ENCODE assay signal across 9 cellular contexts in the genomic region with DNA sequence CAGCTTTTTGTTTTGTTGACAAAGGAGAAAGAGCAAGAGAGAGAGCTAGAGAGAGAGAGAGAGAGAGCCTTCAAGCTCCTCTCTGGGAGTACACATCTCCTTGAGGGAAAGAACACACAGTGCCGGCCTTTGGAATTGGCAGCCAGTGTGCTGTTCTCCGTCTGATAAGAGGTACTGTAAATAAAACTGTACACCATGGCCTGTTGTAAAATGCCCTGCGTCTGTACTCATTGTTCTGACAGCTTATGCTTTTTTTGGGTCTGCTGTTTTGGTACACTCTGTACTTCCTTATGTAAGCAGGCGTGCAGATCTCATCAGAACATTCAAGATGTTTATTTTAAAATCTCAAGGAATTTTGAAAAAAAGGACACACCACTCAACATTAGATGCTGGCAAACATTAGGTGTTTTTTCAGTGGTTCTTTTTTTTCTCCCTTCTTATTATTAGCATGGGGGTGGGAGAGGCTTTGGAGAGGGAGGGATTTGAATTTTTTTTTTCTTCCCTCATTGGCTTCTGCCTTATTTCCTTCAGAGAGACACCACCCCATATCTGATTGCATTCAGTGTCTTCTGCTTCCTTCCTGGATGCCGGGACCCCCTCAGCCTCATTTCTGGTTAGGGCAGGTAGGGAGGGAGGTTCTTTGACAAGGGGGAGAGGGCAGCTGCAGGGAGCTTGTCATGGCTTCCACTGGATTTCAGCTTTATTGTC.
DNase-seq lines count a peak whose midpoint lies in the region; ATAC-seq lines count a peak whose summit lies in the region.
"Had no signal": no experiment of that assay in that cellular context is flagged by ENCODE, and none has a peak within 500 bp of the region (broad histone marks: within the 10 kb centered on the region; RNA-seq: fewer than 3 reads in every experiment).

No MANE protein-coding gene starts in this region.

- peaks cover 70% of the 10 kb centered on the region for H3K4me1 ChIP-seq in skeletal muscle satellite cell (ENCODE audit: control insufficient read depth, insufficient read depth, low read length)

- H3K4me3 Mint-ChIP-seq in immature natural killer cell: peak overlapping the region in 3 of 5 donors; percentile 4 to 51 (median 12)
- H3K4me3 Mint-ChIP-seq: mesothelial cell of epicardium had no signal

- no peaks in the 10 kb centered on the region for H3K27me3 ChIP-seq in skeletal muscle satellite cell (ENCODE audit: control insufficient read depth, insufficient read depth, low read length)

- H3K27ac Mint-ChIP-seq in immature natural killer cell: peak overlapping the region; percentile 29 to 97 (median 66)
- H3K27ac Mint-ChIP-seq: mesothelial cell of epicardium had no signal

- H3K9ac ChIP-seq in skeletal muscle satellite cell (ENCODE audit: low read depth, low read length): peak overlapping the region; percentile 88

- H3K4me2 ChIP-seq in skeletal muscle satellite cell (ENCODE audit: low read length): peak overlapping the region; percentile 79

- peaks cover 0 to 5% (median 3%) of the 10 kb centered on the region in 3 donors for H3K36me3 Mint-ChIP-seq in immature natural killer cell
- H3K36me3 Mint-ChIP-seq: mesothelial cell of epicardium had no signal

- no peak for ATAC-seq in GM18511 (IDR thresholded peaks at IDR 0.05; ENCODE audit: unreplicated experiment)
- ATAC-seq in GM18858 (IDR thresholded peaks at IDR 0.05; ENCODE audit: unreplicated experiment): no peak

- H3K36me3 ChIP-seq in skeletal muscle satellite cell (ENCODE audit: insufficient read depth, low read length): peaks cover 15% of the 10 kb centered on the region

- no peaks in the 10 kb centered on the region for H3K9me3 Mint-ChIP-seq in immature natural killer cell
- H3K9me3 Mint-ChIP-seq: mesothelial cell of epicardium had no signal

- peak overlapping the region; percentile 62 for H3K4me3 ChIP-seq in skeletal muscle satellite cell (ENCODE audit: low read length)

- H3K4me1 Mint-ChIP-seq in immature natural killer cell: peaks cover 89 to 100% of the 10 kb centered on the region in 2 donors

- H3K9me3 ChIP-seq in skeletal muscle satellite cell (replicated peaks; ENCODE audit: low read length): no peaks in the 10 kb centered on the region

- peaks cover 0 to 20% (median 4%) of the 10 kb centered on the region in 3 donors for H3K27me3 Mint-ChIP-seq in immature natural killer cell (ENCODE audit: low read depth in 3 of 3)

- peak overlapping the region; percentile 96 for H3K27ac ChIP-seq in angular gyrus (ENCODE audit: low read depth, low read length)

- DNase-seq in KG1 (lab: John Stamatoyannopoulos, UW) (peak; percentile 16), immature natural killer cell (no peak), 8988T (no peak)
- no peak for DNase-seq in activated CD8-positive, alpha-beta memory T cell treated with anti-CD3 and anti-CD28 coated beads, Interleukin-2, amount 50 U/mL, for 4 hours
